Comparison of ENCODE assay signal across 1 cellular context in the genomic region with DNA sequence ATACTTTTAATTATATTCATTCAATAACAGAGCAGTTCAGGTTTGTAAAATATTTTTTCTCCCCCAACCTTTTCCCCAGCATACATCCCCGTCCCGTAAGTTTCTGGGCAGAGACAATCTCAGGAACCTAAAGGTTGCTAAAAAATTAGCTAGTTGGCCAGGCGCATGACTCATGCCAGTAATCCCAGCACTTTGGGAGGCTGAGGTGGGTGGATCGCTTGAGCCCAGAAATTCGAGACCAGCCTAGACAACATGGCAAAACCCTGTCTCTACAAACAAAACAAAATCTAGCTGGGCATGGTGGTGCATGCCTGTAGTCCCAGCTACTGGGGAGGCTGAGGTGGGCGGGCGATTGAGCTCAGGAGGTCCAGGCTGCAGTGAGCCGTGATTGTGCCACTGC.
TF ChIP-seq lines count a peak whose summit lies in the region.

No MANE protein-coding gene starts in this region.

TF ChIP-seq in SK-N-SH treated with all-trans-retinoic acid at 6 μM for 48 hours, 23 proteins besides CTCF, POLR2A, EP300 and RAD21 (continued from another document):
- TF ChIP-seq PATZ1 (CRISPR knock-in tag; IDR thresholded peaks at IDR 0.05; ENCODE audit: borderline replicate concordance): no peak
- TF ChIP-seq ZNF8 (CRISPR knock-in tag; IDR thresholded peaks at IDR 0.05): no peak
- no peak for TF ChIP-seq CSDC2 (CRISPR knock-in tag; IDR thresholded peaks at IDR 0.05)
TF ChIP-seq in SK-N-SH treated with all-trans-retinoic acid at 6 μM for 48 hours: peak in this region for 0.
